In the genomic region with DNA sequence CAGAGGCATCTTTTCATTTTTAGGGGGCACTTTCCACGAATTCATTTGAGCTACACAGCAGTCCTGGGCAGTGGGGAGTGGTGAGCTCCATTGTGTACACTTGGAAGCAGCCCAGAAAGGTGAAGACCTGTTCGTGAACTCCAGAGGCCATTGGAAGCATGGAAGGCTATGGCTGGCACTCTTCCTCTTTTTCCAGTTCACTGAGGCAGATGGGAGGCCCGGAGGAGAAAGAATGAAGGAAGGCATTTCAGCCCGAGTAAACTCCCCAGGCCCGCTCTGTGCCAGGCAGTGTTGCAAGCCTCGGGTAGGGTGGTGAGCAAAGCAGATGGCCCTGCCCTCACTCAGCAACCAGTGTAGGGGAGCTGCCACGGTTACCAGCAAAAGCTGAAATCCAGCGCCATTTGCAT, we compare ENCODE assay signal across 8 cellular contexts. TPM values are rescaled to one million over a fixed set of nuclear protein-coding genes. Genes with fewer than 3 reads are reported as not detected.
DNase-seq lines count a peak whose midpoint lies in the region; ATAC-seq and TF ChIP-seq lines count a peak whose summit lies in the region.

No MANE protein-coding gene starts in this region.

- peak in 1 of 2 donors; percentile 27 for TF ChIP-seq RAD21 in liver (IDR thresholded peaks at IDR 0.05)

- no peak for TF ChIP-seq POLR2A in testis (IDR thresholded peaks at IDR 0.05)

- H3K9ac ChIP-seq in liver (ENCODE audit: low read depth in 1 of 2, low read length in 2 of 2): peak overlapping the region in 1 of 2 donors; percentile 55

- intact Hi-C loops in testis (cut with DNase I; ENCODE audit: low total_unique reads): no loop called here

- ATAC-seq in GM21367 (IDR thresholded peaks at IDR 0.05; ENCODE audit: unreplicated experiment) (no peak), HG03139 (IDR thresholded peaks at IDR 0.05; ENCODE audit: unreplicated experiment) (no peak)

- H3K36me3 ChIP-seq in liver (ENCODE audit: control insufficient read depth in 4 of 4, insufficient read depth in 3 of 4, low read depth in 1 of 4, low read length in 3 of 4) (peaks cover 0 to 2% (median under 1%) of the 10 kb centered on the region in 4 donors), testis (ENCODE audit: low read depth, missing control alignments) (no peaks in the 10 kb centered on the region)

- TF ChIP-seq CTCF in liver (IDR thresholded peaks at IDR 0.05; ENCODE audit: low read depth, low read length, missing input control) (no peak), testis (IDR thresholded peaks at IDR 0.05) (no peak)

- H3K4me1 ChIP-seq in liver (ENCODE audit: control insufficient read depth in 4 of 4, insufficient read depth in 4 of 4, low read length in 3 of 4) (peaks cover 0 to 44% (median 21%) of the 10 kb centered on the region in 4 donors), testis (peaks cover 5% of the 10 kb centered on the region)

- H3K9me3 ChIP-seq in liver (ENCODE audit: control insufficient read depth in 4 of 4, low read length in 3 of 4) (no peaks in the 10 kb centered on the region), testis (no peaks in the 10 kb centered on the region)

- H3K27me3 ChIP-seq in liver (ENCODE audit: control insufficient read depth in 4 of 4, insufficient read depth in 4 of 4, low read length in 3 of 4) (no peaks in the 10 kb centered on the region), testis (no peaks in the 10 kb centered on the region)

- WGBS in liver: 12% methylated on average over 8 of the region's 8 CpGs
- whole genome bisulfite sequencing in testis, 2 donors: 19% methylated on average over 8 of the region's 8 CpGs

- peak overlapping the region; percentile 31 for H3K27ac ChIP-seq in caudate nucleus (ENCODE audit: low read depth, low read length)
- peak overlapping the region; percentile 89 to 96 for H3K27ac ChIP-seq in liver (ENCODE audit: low read depth in 1 of 2, low read length in 2 of 2)
- peak overlapping the region in 1 of 2 donors; percentile 78 for H3K27ac ChIP-seq in testis

- DNase-seq in NCI-H82 (lab: John Stamatoyannopoulos, UW): peak; percentile 64
- DNase-seq in NCI-H82 treated with DMSO at 0.1 percent for 48 hours (lab: John Stamatoyannopoulos, UW; ENCODE audit: unreplicated experiment): no peak
- peak; percentile 51 for DNase-seq in NCI-H345 (lab: John Stamatoyannopoulos, UW)
- peak in 13 of 61 donors; percentile 17 to 62 (median 36) for DNase-seq in caudate nucleus (lab: John Stamatoyannopoulos, UW)
- DNase-seq in testis: peak; percentile 42

- H3K4me3 ChIP-seq in liver (ENCODE audit: low read depth in 1 of 3, low read length in 3 of 3) (peak overlapping the region; percentile 64 to 92 (median 92)), testis (peak overlapping the region; percentile 77 to 82)

TF ChIP-seq in liver, 16 proteins besides CTCF, POLR2A, EP300 and RAD21:
- TF ChIP-seq HNF4A (conservative IDR thresholded peaks at IDR 0.05) (peak in 1 of 2 donors; percentile 14), SP1 (IDR thresholded peaks at IDR 0.05) (no peak), TAF1 (conservative IDR thresholded peaks at IDR 0.05) (peak; percentile 37), JUND (IDR thresholded peaks at IDR 0.05) (no peak), EGR1 (IDR thresholded peaks at IDR 0.05; ENCODE audit: low read depth in 2 of 2) (no peak), YY1 (IDR thresholded peaks at IDR 0.05) (peak; percentile 68), FOXA1 (IDR thresholded peaks at IDR 0.05) (no peak), HNF4G (IDR thresholded peaks at IDR 0.05) (no peak), GABPA (IDR thresholded peaks at IDR 0.05 in 1 of 2, conservative IDR thresholded peaks at IDR 0.05 in 1 of 2) (no peak), FOXA2 (IDR thresholded peaks at IDR 0.05) (no peak), RXRA (IDR thresholded peaks at IDR 0.05) (peak; percentile 45 to 49), NR2F2 (IDR thresholded peaks at IDR 0.05) (no peak)
- TF ChIP-seq, protein P1, sequence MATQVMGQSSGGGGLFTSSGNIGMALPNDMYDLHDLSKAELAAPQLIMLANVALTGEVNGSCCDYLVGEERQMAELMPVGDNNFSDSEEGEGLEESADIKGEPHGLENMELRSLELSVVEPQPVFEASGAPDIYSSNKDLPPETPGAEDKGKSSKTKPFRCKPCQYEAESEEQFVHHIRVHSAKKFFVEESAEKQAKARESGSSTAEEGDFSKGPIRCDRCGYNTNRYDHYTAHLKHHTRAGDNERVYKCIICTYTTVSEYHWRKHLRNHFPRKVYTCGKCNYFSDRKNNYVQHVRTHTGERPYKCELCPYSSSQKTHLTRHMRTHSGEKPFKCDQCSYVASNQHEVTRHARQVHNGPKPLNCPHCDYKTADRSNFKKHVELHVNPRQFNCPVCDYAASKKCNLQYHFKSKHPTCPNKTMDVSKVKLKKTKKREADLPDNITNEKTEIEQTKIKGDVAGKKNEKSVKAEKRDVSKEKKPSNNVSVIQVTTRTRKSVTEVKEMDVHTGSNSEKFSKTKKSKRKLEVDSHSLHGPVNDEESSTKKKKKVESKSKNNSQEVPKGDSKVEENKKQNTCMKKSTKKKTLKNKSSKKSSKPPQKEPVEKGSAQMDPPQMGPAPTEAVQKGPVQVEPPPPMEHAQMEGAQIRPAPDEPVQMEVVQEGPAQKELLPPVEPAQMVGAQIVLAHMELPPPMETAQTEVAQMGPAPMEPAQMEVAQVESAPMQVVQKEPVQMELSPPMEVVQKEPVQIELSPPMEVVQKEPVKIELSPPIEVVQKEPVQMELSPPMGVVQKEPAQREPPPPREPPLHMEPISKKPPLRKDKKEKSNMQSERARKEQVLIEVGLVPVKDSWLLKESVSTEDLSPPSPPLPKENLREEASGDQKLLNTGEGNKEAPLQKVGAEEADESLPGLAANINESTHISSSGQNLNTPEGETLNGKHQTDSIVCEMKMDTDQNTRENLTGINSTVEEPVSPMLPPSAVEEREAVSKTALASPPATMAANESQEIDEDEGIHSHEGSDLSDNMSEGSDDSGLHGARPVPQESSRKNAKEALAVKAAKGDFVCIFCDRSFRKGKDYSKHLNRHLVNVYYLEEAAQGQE (IDR thresholded peaks at IDR 0.05): no peak
- TF ChIP-seq, protein P2, sequence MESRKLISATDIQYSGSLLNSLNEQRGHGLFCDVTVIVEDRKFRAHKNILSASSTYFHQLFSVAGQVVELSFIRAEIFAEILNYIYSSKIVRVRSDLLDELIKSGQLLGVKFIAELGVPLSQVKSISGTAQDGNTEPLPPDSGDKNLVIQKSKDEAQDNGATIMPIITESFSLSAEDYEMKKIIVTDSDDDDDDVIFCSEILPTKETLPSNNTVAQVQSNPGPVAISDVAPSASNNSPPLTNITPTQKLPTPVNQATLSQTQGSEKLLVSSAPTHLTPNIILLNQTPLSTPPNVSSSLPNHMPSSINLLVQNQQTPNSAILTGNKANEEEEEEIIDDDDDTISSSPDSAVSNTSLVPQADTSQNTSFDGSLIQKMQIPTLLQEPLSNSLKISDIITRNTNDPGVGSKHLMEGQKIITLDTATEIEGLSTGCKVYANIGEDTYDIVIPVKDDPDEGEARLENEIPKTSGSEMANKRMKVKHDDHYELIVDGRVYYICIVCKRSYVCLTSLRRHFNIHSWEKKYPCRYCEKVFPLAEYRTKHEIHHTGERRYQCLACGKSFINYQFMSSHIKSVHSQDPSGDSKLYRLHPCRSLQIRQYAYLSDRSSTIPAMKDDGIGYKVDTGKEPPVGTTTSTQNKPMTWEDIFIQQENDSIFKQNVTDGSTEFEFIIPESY (IDR thresholded peaks at IDR 0.05): no peak
- TF ChIP-seq, protein P3, sequence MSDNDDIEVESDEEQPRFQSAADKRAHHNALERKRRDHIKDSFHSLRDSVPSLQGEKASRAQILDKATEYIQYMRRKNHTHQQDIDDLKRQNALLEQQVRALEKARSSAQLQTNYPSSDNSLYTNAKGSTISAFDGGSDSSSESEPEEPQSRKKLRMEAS (IDR thresholded peaks at IDR 0.05): no peak
- TF ChIP-seq, protein P4, sequence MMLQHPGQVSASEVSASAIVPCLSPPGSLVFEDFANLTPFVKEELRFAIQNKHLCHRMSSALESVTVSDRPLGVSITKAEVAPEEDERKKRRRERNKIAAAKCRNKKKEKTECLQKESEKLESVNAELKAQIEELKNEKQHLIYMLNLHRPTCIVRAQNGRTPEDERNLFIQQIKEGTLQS (IDR thresholded peaks at IDR 0.05): no peak

RNA-seq across cellular contexts. Expression of a gene that starts 0.7 kb away (rescaled TPM):
- total RNA-seq in liver (100 to 1,000 TPM; 495 to 815 TPM), testis (10 to 100 TPM; 48.5 to 75.7 TPM)
- polyA plus RNA-seq in liver (100 to 1,000 TPM; 271 to 705 TPM), testis (ENCODE audit: insufficient read depth, low read depth, low replicate concordance) (127 TPM)

Comparison
In these comparisons a context has a peak if more than half of its experiments do, and no peak if none do; other contexts are left out.
1. RNA of a gene that starts 0.7 kb away (total RNA-seq): 495 to 815 TPM in liver; 48.5 to 75.7 TPM in testis; every median in the first group is over 4 times any median in the second.